ENCODE assay signal across 8 cellular contexts in genomic region chr19:4058696-4059492, GRCh38. TPM values are rescaled to one million over a fixed set of nuclear protein-coding genes. Genes with fewer than 3 reads are reported as not detected.
A peak's percentile ranks its signal among the peaks of the same experiment; 100 is the strongest.
DNase-seq lines count a peak whose midpoint lies in the region; ATAC-seq and TF ChIP-seq lines count a peak whose summit lies in the region.

No MANE protein-coding gene starts in this region.

- TF ChIP-seq CTCF in HL-60 (IDR thresholded peaks at IDR 0.05; ENCODE audit: insufficient read depth, low read length): no peak
- no peak for TF ChIP-seq CTCF in breast epithelium (IDR thresholded peaks at IDR 0.05)
- TF ChIP-seq CTCF in left lung (IDR thresholded peaks at IDR 0.05): no peak

- intact Hi-C loops in breast epithelium (cut with DNase I; ENCODE audit: low total_unique reads) (no loop called here), left lung (cut with DNase I) (no loop called here)

- H3K9ac ChIP-seq in stomach smooth muscle (ENCODE audit: low read length in 2 of 2): peak overlapping the region; percentile 62 to 69

- TF ChIP-seq POLR2A in breast epithelium (IDR thresholded peaks at IDR 0.05): no peak

- ATAC-seq in left lung (peak; percentile 1), GM21367 (IDR thresholded peaks at IDR 0.05; ENCODE audit: unreplicated experiment) (no peak)

- H3K4me3 ChIP-seq in HL-60 (replicated peaks; ENCODE audit: insufficient read depth, low read length) (peak overlapping the region; percentile 5; the same call in 1 of the 2 replicates), breast epithelium (peak overlapping the region; percentile 36 to 98 (median 83)), left lung (peak overlapping the region in 1 of 2 donors; percentile 93), stomach smooth muscle (ENCODE audit: low read length in 2 of 2) (peak overlapping the region; percentile 31 to 59)

- DNase-seq in HL-60 (ENCODE audit: low read depth in 1 of 2, low spot score in 1 of 2) (no peak), breast epithelium (ENCODE audit: low spot score in 2 of 2) (no peak), left lung (peak in 1 of 2 donors; percentile 83), NCI-H2081 treated with DMSO at 0.1 percent for 48 hours (lab: John Stamatoyannopoulos, UW) (no peak), NCI-H2196 treated with DMSO at 0.1 percent for 48 hours (lab: John Stamatoyannopoulos, UW; ENCODE audit: unreplicated experiment) (no peak), NAMALWA (ENCODE audit: low spot score) (no peak)

- H3K4me1 ChIP-seq in breast epithelium: peaks cover 46 to 49% of the 10 kb centered on the region in 2 donors
- peaks cover 58 to 86% of the 10 kb centered on the region in 2 donors for H3K4me1 ChIP-seq in left lung
- H3K4me1 ChIP-seq in stomach smooth muscle (ENCODE audit: control insufficient read depth, insufficient read depth, low read length): peaks cover 67% of the 10 kb centered on the region

- H3K27ac ChIP-seq in HL-60 (replicated peaks): peak overlapping the region; percentile 58
- H3K27ac ChIP-seq in breast epithelium: peak overlapping the region; percentile 97 to 100
- peak overlapping the region; percentile 90 to 94 for H3K27ac ChIP-seq in left lung
- peak overlapping the region; percentile 90 for H3K27ac ChIP-seq in stomach smooth muscle (ENCODE audit: low read length)

- no peaks in the 10 kb centered on the region for H3K27me3 ChIP-seq in HL-60 (ENCODE audit: insufficient read depth, poor library complexity, severe bottlenecking)
- no peaks in the 10 kb centered on the region for H3K27me3 ChIP-seq in breast epithelium
- H3K27me3 ChIP-seq in left lung: no peaks in the 10 kb centered on the region
- no peaks in the 10 kb centered on the region for H3K27me3 ChIP-seq in stomach smooth muscle (ENCODE audit: control insufficient read depth in 1 of 2, insufficient read depth in 2 of 2, low read length in 2 of 2)

- H3K36me3 ChIP-seq in breast epithelium (peaks cover 5% of the 10 kb centered on the region), left lung (peaks cover 0 to 29% of the 10 kb centered on the region in 2 donors), stomach smooth muscle (ENCODE audit: control insufficient read depth in 2 of 2, insufficient read depth in 2 of 2, low read length in 2 of 2) (peaks cover 9 to 10% of the 10 kb centered on the region in 2 donors)

- H3K9me3 ChIP-seq in breast epithelium (no peaks in the 10 kb centered on the region), left lung (no peaks in the 10 kb centered on the region), stomach smooth muscle (ENCODE audit: control insufficient read depth in 2 of 2, low read length in 2 of 2) (no peaks in the 10 kb centered on the region)

RNA-seq across cellular contexts. Expression of gene ZBTB7A, which starts 7.8 kb away (rescaled TPM):
- total RNA-seq in breast epithelium: 10 to 100 TPM; 29.0 to 38.7 (median 29.8) TPM
- 10 to 100 TPM; 38.8 to 49.5 TPM for total RNA-seq in left lung

RNA-seq across cellular contexts. Expression of gene PIAS4, which starts 51.4 kb away (rescaled TPM):
- 10 to 100 TPM in 2 of 3 donors, 1 to 10 TPM in 1; 9.4 to 17.0 (median 15.7) TPM for total RNA-seq in breast epithelium
- 10 to 100 TPM; 24.3 to 26.9 TPM for total RNA-seq in left lung
